14 cellular contexts compared by ENCODE assay signal in the genomic region with DNA sequence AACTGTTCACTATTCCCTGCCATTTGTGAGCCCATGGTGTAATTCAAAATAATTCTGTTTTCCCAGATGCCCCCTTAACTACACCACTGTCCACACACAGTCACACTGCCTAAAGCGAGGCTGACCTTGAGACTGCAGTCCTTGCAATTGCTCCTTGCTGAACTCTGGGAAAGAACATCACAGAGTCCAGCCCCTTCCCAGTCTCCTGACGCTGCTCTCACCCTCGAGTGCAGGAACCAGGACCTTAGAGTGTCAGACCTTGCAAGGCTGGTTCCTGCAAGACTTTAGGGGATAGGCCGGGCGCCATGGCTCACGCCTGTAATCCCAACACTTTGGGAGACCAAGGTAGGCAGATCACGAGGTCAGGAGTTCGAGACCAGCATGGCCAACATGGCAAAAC. TPM values are rescaled to one million over a fixed set of nuclear protein-coding genes. Genes with fewer than 3 reads are reported as not detected.
A peak's percentile ranks its signal among the peaks of the same experiment; 100 is the strongest.
DNase-seq lines count a peak whose midpoint lies in the region; ATAC-seq and TF ChIP-seq lines count a peak whose summit lies in the region.
"Had no signal": no experiment of that assay in that cellular context is flagged by ENCODE, and none has a peak within 500 bp of the region (broad histone marks: within the 10 kb centered on the region; RNA-seq: fewer than 3 reads in every experiment).

No MANE protein-coding gene starts in this region.

- no peak overlapping the region for H3K4me2 ChIP-seq in mesendoderm (ENCODE audit: low read length)

- intact Hi-C loops in Right ventricle myocardium superior (cut with DNase I) = no loop called here
- intact Hi-C loops in left ventricle myocardium superior (cut with micrococcal nuclease) = no loop called here
- intact Hi-C loops in breast epithelium (cut with DNase I; ENCODE audit: low total_unique reads) = no loop called here
- intact Hi-C loops in vagina (cut with DNase I) = no loop called here

- H3K36me3 ChIP-seq in breast epithelium = peaks cover 4% of the 10 kb centered on the region
- no peaks in the 10 kb centered on the region for H3K36me3 ChIP-seq in mesendoderm (ENCODE audit: control insufficient read depth, insufficient read depth, low read length)
- peaks cover 0 to 30% of the 10 kb centered on the region in 2 donors for H3K36me3 ChIP-seq in vagina
- H3K36me3 ChIP-seq: HAP-1, SJCRH30 had no signal

- H3K4me1 ChIP-seq in breast epithelium = peaks cover 3 to 8% of the 10 kb centered on the region in 2 donors
- H3K4me1 ChIP-seq in mesendoderm (ENCODE audit: control insufficient read depth, low read depth, low read length) = peaks cover 5% of the 10 kb centered on the region
- peaks cover 59% of the 10 kb centered on the region for H3K4me1 ChIP-seq in vagina
- H3K4me1 ChIP-seq: SJCRH30 had no signal

- no peak overlapping the region for H2BK120ac ChIP-seq in mesendoderm (ENCODE audit: low read depth, low read length)

- H2BK15ac ChIP-seq in mesendoderm (replicated peaks; ENCODE audit: low read depth) = no peak overlapping the region

- no CpG with 5 or more reads among the region's 8 CpGs for WGBS in mesendoderm (ENCODE audit: extremely low coverage, insufficient coverage, low lambda C conversion rate)

- H3K9ac ChIP-seq in mesendoderm (ENCODE audit: low read length) = no peak overlapping the region

- H3K9me3 ChIP-seq in breast epithelium (no peaks in the 10 kb centered on the region), vagina (no peaks in the 10 kb centered on the region)
- H3K9me3 ChIP-seq: HAP-1, SJCRH30 had no signal

- no peaks in the 10 kb centered on the region for H3K79me2 ChIP-seq in mesendoderm (ENCODE audit: control insufficient read depth, insufficient read depth, low read length)

- no peak for TF ChIP-seq CTCF in breast epithelium (IDR thresholded peaks at IDR 0.05)
- TF ChIP-seq CTCF in vagina (IDR thresholded peaks at IDR 0.05) = no peak

- TF ChIP-seq POLR2A in breast epithelium (IDR thresholded peaks at IDR 0.05) (no peak), vagina (IDR thresholded peaks at IDR 0.05) (no peak)

- H4K5ac ChIP-seq in mesendoderm (ENCODE audit: low read length) = no peak overlapping the region

- H2AK5ac ChIP-seq in mesendoderm (ENCODE audit: low read length) = no peak overlapping the region

- H3K4ac ChIP-seq in mesendoderm (ENCODE audit: low read depth, low read length) = no peak overlapping the region

- H4K8ac ChIP-seq in mesendoderm (ENCODE audit: low read depth, low read length) = no peak overlapping the region

- H3K56ac ChIP-seq in mesendoderm (ENCODE audit: low read length) = peak overlapping the region; percentile 34

- H3K27me3 ChIP-seq in breast epithelium (no peaks in the 10 kb centered on the region), mesendoderm (ENCODE audit: insufficient read depth, low read length, poor library complexity) (no peaks in the 10 kb centered on the region), vagina (no peaks in the 10 kb centered on the region)
- H3K27me3 ChIP-seq: SJCRH30 had no signal

- H3K18ac ChIP-seq in mesendoderm (ENCODE audit: low read length) = no peak overlapping the region

- ATAC-seq in Right ventricle myocardium superior (ENCODE audit: poor library complexity) (no peak), left ventricle myocardium superior (no peak)

- peak overlapping the region; percentile 45 for H3K23ac ChIP-seq in mesendoderm (ENCODE audit: low read length)

- H3K4me3 ChIP-seq in breast epithelium = no peak overlapping the region
- no peak overlapping the region for H3K4me3 ChIP-seq in mesendoderm (ENCODE audit: low read length)
- no peak overlapping the region for H3K4me3 ChIP-seq in vagina
- H3K4me3 ChIP-seq: HAP-1, SJCRH30 had no signal

- H2BK5ac ChIP-seq in mesendoderm (ENCODE audit: low read length) = no peak overlapping the region

- peak overlapping the region; percentile 32 to 33 for H3K27ac ChIP-seq in breast epithelium
- H3K27ac ChIP-seq in mesendoderm (ENCODE audit: low read depth, low read length) = no peak overlapping the region
- peak overlapping the region; percentile 39 for H3K27ac ChIP-seq in vagina
- H3K27ac ChIP-seq: SJCRH30 had no signal

- DNase-seq in Right ventricle myocardium superior (peak; percentile 33), left ventricle myocardium superior (no peak), breast epithelium (ENCODE audit: low spot score in 2 of 2) (no peak), mesendoderm (no peak), vagina (ENCODE audit: extremely low spot score in 2 of 2) (no peak), NCI-H1417 (lab: John Stamatoyannopoulos, UW) (no peak), HCEC 1CT (no peak), T-helper 2 cell (no peak)
- DNase-seq: Calu3, GDM1, NCI-H2029, NCI-H510A, SJCRH30 had no signal

- H3K79me1 ChIP-seq in mesendoderm (ENCODE audit: low read length) = no peaks in the 10 kb centered on the region

RNA-seq across cellular contexts. Expression of gene AHNAK, which starts 33.6 kb away (rescaled TPM):
- total RNA-seq in Right ventricle myocardium superior = 318 TPM
- 354 TPM for total RNA-seq in left ventricle myocardium superior
- 1,000 to 10,000 TPM in 2 of 3 donors, 100 to 1,000 TPM in 1; 636 to 1,393 (median 1,040) TPM for total RNA-seq in breast epithelium
- 4.2 TPM for polyA plus RNA-seq in mesendoderm (2013, experiment 1 of 2)
- polyA plus RNA-seq in mesendoderm (2013, experiment 2 of 2) = 3.9 TPM
- 828 TPM for total RNA-seq in vagina
